12 cellular contexts compared by ENCODE assay signal in genomic region chr6:116398366-116399005, GRCh38. TPM values are rescaled to one million over a fixed set of nuclear protein-coding genes. Genes with fewer than 3 reads are reported as not detected.
DNase-seq lines count a peak whose midpoint lies in the region; ATAC-seq and TF ChIP-seq lines count a peak whose summit lies in the region.
"Had no signal": no experiment of that assay in that cellular context is flagged by ENCODE, and none has a peak within 500 bp of the region (broad histone marks: within the 10 kb centered on the region; RNA-seq: fewer than 3 reads in every experiment).

No MANE protein-coding gene starts in this region.

- peak overlapping the region; percentile 68; the same call in 1 of the 2 replicates for H3K27ac Mint-ChIP-seq in WTC11

- ATAC-seq in WTC11 (no peak), HG02678 (IDR thresholded peaks at IDR 0.05; ENCODE audit: unreplicated experiment) (no peak), HG03432 (IDR thresholded peaks at IDR 0.05; ENCODE audit: unreplicated experiment) (no peak)

- WGBS in spleen, 5 donors: 31 to 63% (median 57%) methylated on average over 2 of the region's 2 CpGs

- H3K4me1 ChIP-seq in spleen: peaks cover 0 to 93% (median 31%) of the 10 kb centered on the region in 6 donors

- H3K4me3 Mint-ChIP-seq in WTC11: no peak overlapping the region

- POLR2A ChIA-PET in WTC11 (lab: Charles Lee): no interaction called here

- H3K4me3 ChIP-seq in fibroblast of villous mesenchyme (ENCODE audit: low read depth, low read length): no peak overlapping the region
- no peak overlapping the region for H3K4me3 ChIP-seq in spleen
- H3K4me3 ChIP-seq: testis had no signal

- CTCF ChIA-PET in WTC11 (lab: Charles Lee): no interaction called here

- H3K36me3 ChIP-seq in spleen: peaks cover 0 to 11% (median 2%) of the 10 kb centered on the region in 6 donors

- H3K36me3 Mint-ChIP-seq in WTC11: peaks cover 16% of the 10 kb centered on the region

- H3K27ac ChIP-seq in spleen: peak overlapping the region in 6 of 8 donors; percentile 6 to 46 (median 28)
- H3K27ac ChIP-seq: 22Rv1 had no signal

- H3K9me3 Mint-ChIP-seq in WTC11: peaks cover 4% of the 10 kb centered on the region

- H3K4me1 Mint-ChIP-seq in WTC11: peaks cover 36% of the 10 kb centered on the region

- DNase-seq in DMS 273 (lab: John Stamatoyannopoulos, UW; ENCODE audit: unreplicated experiment): peak; percentile 23
- DNase-seq in DMS 273 treated with DMSO at 0.1 percent for 48 hours (lab: John Stamatoyannopoulos, UW): no peak
- DNase-seq in WTC11 (ENCODE audit: low spot score): no peak
- peak; percentile 52 for DNase-seq in fibroblast of villous mesenchyme (ENCODE audit: low read depth)
- DNase-seq in spleen: no peak
- no peak for DNase-seq in inferior parietal cortex (ENCODE audit: extremely low spot score)
- DNase-seq: NCI-H2171 treated with DMSO at 0.1 percent for 48 hours; stimulated activated CD4-positive, alpha-beta T cell treated with anti-CD3 and anti-CD28 coated beads, Interleukin-4, amount 100 ng/mL, for 4 hours; testis had no signal

- H3K27me3 ChIP-seq in spleen (replicated peaks in 1 of 7): no peaks in the 10 kb centered on the region
- H3K27me3 ChIP-seq: testis had no signal

- no peaks in the 10 kb centered on the region for H3K9me3 ChIP-seq in spleen
- H3K9me3 ChIP-seq: testis had no signal

- TF ChIP-seq POLR2A in spleen (IDR thresholded peaks at IDR 0.05): no peak

- intact Hi-C loops in spleen (cut with DNase I; ENCODE audit: low total_unique reads): no loop called here

- H3K27me3 Mint-ChIP-seq in WTC11 (ENCODE audit: low read depth): no peaks in the 10 kb centered on the region

- TF ChIP-seq CTCF in WTC11 (IDR thresholded peaks at IDR 0.05) (no peak), fibroblast of villous mesenchyme (IDR thresholded peaks at IDR 0.05; ENCODE audit: insufficient read depth, low read depth, low read length) (no peak), spleen (IDR thresholded peaks at IDR 0.05 in 8 of 11, conservative IDR thresholded peaks at IDR 0.05 in 3 of 11) (no peak)

TF ChIP-seq in WTC11, 78 proteins besides CTCF, POLR2A, EP300 and RAD21:
- TF ChIP-seq FOXP4 (CRISPR knock-in tag; IDR thresholded peaks at IDR 0.05): no peak
- TF ChIP-seq ATF6 (CRISPR knock-in tag; IDR thresholded peaks at IDR 0.05): no peak
- no peak for TF ChIP-seq ZNF317 (CRISPR knock-in tag; IDR thresholded peaks at IDR 0.05; ENCODE audit: borderline replicate concordance, low read depth)
- TF ChIP-seq, protein P1, sequence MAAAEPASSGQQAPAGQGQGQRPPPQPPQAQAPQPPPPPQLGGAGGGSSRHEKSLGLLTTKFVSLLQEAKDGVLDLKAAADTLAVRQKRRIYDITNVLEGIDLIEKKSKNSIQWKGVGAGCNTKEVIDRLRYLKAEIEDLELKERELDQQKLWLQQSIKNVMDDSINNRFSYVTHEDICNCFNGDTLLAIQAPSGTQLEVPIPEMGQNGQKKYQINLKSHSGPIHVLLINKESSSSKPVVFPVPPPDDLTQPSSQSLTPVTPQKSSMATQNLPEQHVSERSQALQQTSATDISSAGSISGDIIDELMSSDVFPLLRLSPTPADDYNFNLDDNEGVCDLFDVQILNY (CRISPR knock-in tag; IDR thresholded peaks at IDR 0.05): no peak
- no peak for TF ChIP-seq CDX4 (CRISPR knock-in tag; IDR thresholded peaks at IDR 0.05; ENCODE audit: borderline replicate concordance)
- no peak for TF ChIP-seq NR3C1 (CRISPR knock-in tag; conservative IDR thresholded peaks at IDR 0.05; ENCODE audit: low read depth)
- TF ChIP-seq ZNF423 (CRISPR knock-in tag; IDR thresholded peaks at IDR 0.05): no peak
- TF ChIP-seq ZNF512 (CRISPR knock-in tag; IDR thresholded peaks at IDR 0.05; ENCODE audit: borderline replicate concordance): no peak

RNA-seq across cellular contexts. Expression of gene DSE, which starts 27.7 kb away (rescaled TPM):
- total RNA-seq in WTC11 (2021) (66.3 to 78.3 TPM (median 71.2 TPM) in 3 replicates), fibroblast of villous mesenchyme (93.3 and 111 TPM in 2 replicates), spleen (10 to 100 TPM; 52.9 to 82.3 (median 65.4) TPM)
- 1 to 10 TPM; 8.2 to 9.4 (median 9.2) TPM for polyA plus RNA-seq in spleen

Comparison
In these comparisons a context has a peak if more than half of its experiments do, and no peak if none do; other contexts are left out.
1. DNase-seq: peak in DMS 273 (single experiment) and fibroblast of villous mesenchyme (single experiment); none in DMS 273 treated with DMSO at 0.1 percent for 48 hours (single experiment), WTC11 (single experiment), spleen (single experiment) and inferior parietal cortex (single experiment).